ENCODE assay signal across 1 cellular context in genomic region chr22:22015631-22016030, GRCh38.
TF ChIP-seq lines count a peak whose summit lies in the region.

No MANE protein-coding gene starts in this region.

TF ChIP-seq in GM12878, 131 proteins besides CTCF, POLR2A, EP300 and RAD21:
- TF ChIP-seq RUNX3 (IDR thresholded peaks at IDR 0.05; ENCODE audit: low read length) (peak; percentile 71), JUNB (IDR thresholded peaks at IDR 0.05) (0 out of 2 replicates have a peak, but pooled peaks have one; percentile 22), BRCA1 (IDR thresholded peaks at IDR 0.05; ENCODE audit: low read depth, low read length) (no peak), FOXK2 (IDR thresholded peaks at IDR 0.05) (no peak)
TF ChIP-seq in GM12878: peak in this region for 2.
